Comparison of ENCODE assay signal across 20 cellular contexts in the genomic region with DNA sequence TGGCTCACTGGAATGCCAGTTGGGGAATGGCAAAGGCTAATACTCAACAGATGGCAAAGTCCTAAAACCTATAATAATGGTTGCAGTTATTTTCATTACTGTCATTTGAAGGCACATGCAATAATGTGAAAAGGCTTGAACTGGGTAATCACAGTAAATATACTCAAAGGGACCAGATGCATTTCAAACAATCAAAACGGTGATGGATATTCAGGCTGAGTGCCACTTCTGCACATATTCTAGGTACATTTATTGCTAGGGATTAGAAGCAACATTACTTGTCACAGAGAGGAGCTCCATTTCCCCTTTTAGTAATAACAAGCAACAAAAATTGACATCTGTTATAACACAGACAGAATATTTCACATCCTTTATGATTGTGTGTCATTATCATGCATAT.
"Had no signal": no experiment of that assay in that cellular context is flagged by ENCODE, and none has a peak within 500 bp of the region (broad histone marks: within the 10 kb centered on the region; RNA-seq: fewer than 3 reads in every experiment).

No MANE protein-coding gene starts in this region.

- H3K9me3 Mint-ChIP-seq: activated CD4-positive, alpha-beta memory T cell treated with anti-CD3 and anti-CD28 coated beads for 36 hours; activated naive CD8-positive, alpha-beta T cell treated with anti-CD3 and anti-CD28 coated beads for 36 hours had no signal

- H3K4me3 ChIP-seq: cardiac muscle cell, prostate gland, right atrium auricular region, thyroid gland had no signal

- DNase-seq: activated B cell treated with CpG ODN at 0.5 μM for 24 hours; activated CD4-positive, alpha-beta memory T cell treated with anti-CD3 and anti-CD28 coated beads for 36 hours; activated CD4-positive, alpha-beta T cell treated with anti-CD3 and anti-CD28 coated beads for 4 hours; activated CD8-positive, alpha-beta memory T cell treated with anti-CD3 and anti-CD28 coated beads, Interleukin-2, amount 10 ng/mL, durations not matched to agents 7 days and 5 days; activated naive CD4-positive, alpha-beta T cell; activated naive CD8-positive, alpha-beta T cell treated with anti-CD3 and anti-CD28 coated beads for 36 hours; amniotic stem cell; effector memory CD8-positive, alpha-beta T cell; left cardiac atrium; mesenchymal stem cell; naive thymus-derived CD4-positive, alpha-beta T cell; stimulated activated CD4-positive, alpha-beta T cell treated with anti-CD3 and anti-CD28 coated beads, Interleukin-12 subunit alpha, Interleukin-12 subunit beta, amount 100 ng/mL, for 4 hours; stimulated activated CD4-positive, alpha-beta T cell treated with anti-CD3 and anti-CD28 coated beads, Interleukin-1b, Interleukin-23, amount 100 ng/mL, for 48 hours; stimulated activated CD8-positive, alpha-beta memory T cell treated with anti-CD3 and anti-CD28 coated beads, Interleukin-4, amount 100 ng/mL, for 48 hours; stimulated activated naive CD4-positive, alpha-beta T cell treated with Interleukin-2 at 50 U/mL for 16 hours; thyroid gland had no signal

- H3K36me3 ChIP-seq: cardiac muscle cell, prostate gland, right atrium auricular region, thyroid gland had no signal

- H3K27me3 Mint-ChIP-seq: activated B cell treated with CpG ODN at 0.5 μM for 24 hours; activated CD4-positive, alpha-beta memory T cell treated with anti-CD3 and anti-CD28 coated beads for 36 hours; activated CD8-positive, alpha-beta memory T cell treated with anti-CD3 and anti-CD28 coated beads, Interleukin-2, amount 10 ng/mL, durations not matched to agents 7 days and 5 days; activated naive CD8-positive, alpha-beta T cell treated with anti-CD3 and anti-CD28 coated beads for 36 hours; activated T-helper 17 cell treated with anti-CD3 and anti-CD28 coated beads, Interleukin-2, amount 50 U/mL, for 72 hours; effector memory CD8-positive, alpha-beta T cell; naive thymus-derived CD4-positive, alpha-beta T cell had no signal

- H3K4me3 Mint-ChIP-seq: activated B cell treated with CpG ODN at 0.5 μM for 24 hours; activated CD4-positive, alpha-beta memory T cell treated with anti-CD3 and anti-CD28 coated beads for 36 hours; activated CD8-positive, alpha-beta memory T cell treated with anti-CD3 and anti-CD28 coated beads, Interleukin-2, amount 10 ng/mL, durations not matched to agents 7 days and 5 days; activated naive CD8-positive, alpha-beta T cell treated with anti-CD3 and anti-CD28 coated beads for 36 hours; activated T-helper 17 cell treated with anti-CD3 and anti-CD28 coated beads, Interleukin-2, amount 50 U/mL, for 72 hours; effector memory CD8-positive, alpha-beta T cell; naive thymus-derived CD4-positive, alpha-beta T cell had no signal

- H3K27ac ChIP-seq: cardiac muscle cell, prostate gland, right atrium auricular region, thyroid gland had no signal

- H3K4me1 Mint-ChIP-seq: activated B cell treated with CpG ODN at 0.5 μM for 24 hours; activated CD8-positive, alpha-beta memory T cell treated with anti-CD3 and anti-CD28 coated beads, Interleukin-2, amount 10 ng/mL, durations not matched to agents 7 days and 5 days; activated naive CD8-positive, alpha-beta T cell treated with anti-CD3 and anti-CD28 coated beads for 36 hours; activated T-helper 17 cell treated with anti-CD3 and anti-CD28 coated beads, Interleukin-2, amount 50 U/mL, for 72 hours; naive thymus-derived CD4-positive, alpha-beta T cell had no signal

- H3K4me1 ChIP-seq: prostate gland, right atrium auricular region, thyroid gland had no signal

- ATAC-seq: activated CD8-positive, alpha-beta memory T cell treated with anti-CD3 and anti-CD28 coated beads, Interleukin-2, amount 10 ng/mL, durations not matched to agents 7 days and 5 days; activated T-helper 17 cell treated with anti-CD3 and anti-CD28 coated beads, Interleukin-2, amount 50 U/mL, for 72 hours; effector memory CD8-positive, alpha-beta T cell; left cardiac atrium; naive thymus-derived CD4-positive, alpha-beta T cell had no signal

- H3K27ac Mint-ChIP-seq: activated B cell treated with CpG ODN at 0.5 μM for 24 hours; activated CD4-positive, alpha-beta memory T cell treated with anti-CD3 and anti-CD28 coated beads for 36 hours; activated CD8-positive, alpha-beta memory T cell treated with anti-CD3 and anti-CD28 coated beads, Interleukin-2, amount 10 ng/mL, durations not matched to agents 7 days and 5 days; activated naive CD8-positive, alpha-beta T cell treated with anti-CD3 and anti-CD28 coated beads for 36 hours; activated T-helper 17 cell treated with anti-CD3 and anti-CD28 coated beads, Interleukin-2, amount 50 U/mL, for 72 hours; effector memory CD8-positive, alpha-beta T cell; naive thymus-derived CD4-positive, alpha-beta T cell had no signal

- H3K36me3 Mint-ChIP-seq: activated CD4-positive, alpha-beta memory T cell treated with anti-CD3 and anti-CD28 coated beads for 36 hours; activated CD8-positive, alpha-beta memory T cell treated with anti-CD3 and anti-CD28 coated beads, Interleukin-2, amount 10 ng/mL, durations not matched to agents 7 days and 5 days; activated naive CD8-positive, alpha-beta T cell treated with anti-CD3 and anti-CD28 coated beads for 36 hours; naive thymus-derived CD4-positive, alpha-beta T cell had no signal

- H3K9me3 ChIP-seq: prostate gland, right atrium auricular region, thyroid gland had no signal

- H3K27me3 ChIP-seq: cardiac muscle cell, right atrium auricular region, thyroid gland had no signal
